ENCODE assay signal across 25 cellular contexts in genomic region chr2:179602452-179602851, GRCh38.
"Had no signal": no experiment of that assay in that cellular context is flagged by ENCODE, and none has a peak within 500 bp of the region (broad histone marks: within the 10 kb centered on the region; RNA-seq: fewer than 3 reads in every experiment).

No MANE protein-coding gene starts in this region.

- ATAC-seq: effector memory CD8-positive, alpha-beta T cell; esophagus mucosa; foreskin keratinocyte; gastrocnemius medialis; gastroesophageal sphincter; heart left ventricle; heart right ventricle had no signal

- H2AFZ ChIP-seq: hepatocyte had no signal

- H3K27me3 ChIP-seq: colonic mucosa, dorsolateral prefrontal cortex, esophagus muscularis mucosa, esophagus squamous epithelium, foreskin keratinocyte, gastrocnemius medialis, gastroesophageal sphincter, heart left ventricle, heart right ventricle, hepatocyte had no signal

- H3K4me3 ChIP-seq: colonic mucosa, coronary artery, dorsolateral prefrontal cortex, esophagus muscularis mucosa, esophagus squamous epithelium, gastrocnemius medialis, gastroesophageal sphincter, heart left ventricle, heart right ventricle, hepatocyte had no signal

- H3K4me1 ChIP-seq: colonic mucosa, esophagus squamous epithelium, foreskin keratinocyte had no signal

- DNase-seq: colonic mucosa; cortex of kidney; dermis blood vessel endothelial cell; dorsolateral prefrontal cortex; effector CD4-positive, alpha-beta T cell; effector CD8-positive, alpha-beta T cell; effector memory CD4-positive, alpha-beta T cell; effector memory CD8-positive, alpha-beta T cell; endodermal cell; erythroblast; esophagus squamous epithelium; foreskin fibroblast; foreskin keratinocyte; foreskin melanocyte; gastrocnemius medialis; glutamatergic neuron; head of caudate nucleus; heart left ventricle; heart right ventricle had no signal

- H3K4me2 ChIP-seq: hepatocyte had no signal

- H3K27ac ChIP-seq: colonic mucosa, coronary artery, dorsolateral prefrontal cortex, epithelial cell of prostate, esophagus muscularis mucosa, esophagus squamous epithelium, foreskin keratinocyte, gastrocnemius medialis, gastroesophageal sphincter, heart left ventricle, heart right ventricle, hepatocyte had no signal

- H3K36me3 ChIP-seq: colonic mucosa, esophagus muscularis mucosa, esophagus squamous epithelium, gastrocnemius medialis, gastroesophageal sphincter, heart left ventricle, heart right ventricle had no signal

- H3K9me3 ChIP-seq: colonic mucosa, esophagus muscularis mucosa, esophagus squamous epithelium, gastrocnemius medialis, gastroesophageal sphincter, heart left ventricle, heart right ventricle had no signal
